In the genomic region with DNA sequence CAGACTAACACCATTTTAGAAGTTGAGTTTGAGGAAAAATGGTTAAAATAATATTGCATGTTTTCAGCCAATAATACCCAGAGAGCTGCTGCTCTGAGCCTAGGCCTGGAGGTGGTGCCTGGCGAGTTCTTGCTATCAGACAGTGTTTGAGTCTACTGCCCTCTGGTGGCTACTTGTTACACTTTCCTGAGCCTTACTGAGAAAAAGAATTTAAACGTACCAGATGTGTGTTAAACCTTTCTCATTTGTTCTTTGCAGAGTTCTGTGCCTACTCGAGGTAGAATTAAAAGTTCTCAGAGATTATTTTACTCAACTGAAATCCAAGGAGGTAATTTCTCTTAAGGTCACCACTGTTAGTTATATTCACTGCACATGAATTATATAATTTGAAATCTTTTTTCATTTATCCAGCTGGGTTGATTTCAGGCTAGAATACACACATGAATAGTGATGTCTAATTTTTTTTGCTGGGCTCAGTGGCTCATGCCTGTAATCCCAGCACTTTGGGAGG, we compare ENCODE assay signal across 8 cellular contexts. TPM values are rescaled to one million over a fixed set of nuclear protein-coding genes. Genes with fewer than 3 reads are reported as not detected.
DNase-seq lines count a peak whose midpoint lies in the region; ATAC-seq and TF ChIP-seq lines count a peak whose summit lies in the region.

No MANE protein-coding gene starts in this region.

- DNase-seq in GM03348 (ENCODE audit: low spot score) (peak; percentile 86), NCI-H1417 (lab: John Stamatoyannopoulos, UW) (peak; percentile 73 to 94 (median 90)), Right ventricle myocardium inferior (ENCODE audit: missing footprints) (peak; percentile 88), posterior vena cava (ENCODE audit: low spot score) (peak; percentile 86), uterus (peak; percentile 55 to 81)
- DNase-seq in activated naive CD4-positive, alpha-beta T cell treated with anti-CD3 and anti-CD28 coated beads, Interleukin-2, amount 50 U/mL, for 16 hours: peak; percentile 74

- no peak overlapping the region for H3K27ac ChIP-seq in uterus

- TF ChIP-seq CTCF in uterus (IDR thresholded peaks at IDR 0.05): peak; percentile 84 to 90 (median 86)

- no peaks in the 10 kb centered on the region for H3K4me1 ChIP-seq in uterus

- H3K4me3 ChIP-seq in uterus: no peak overlapping the region

- intact Hi-C loops in Right ventricle myocardium inferior (cut with DNase I) (loop anchor here (2.0 kb wide), 2 partner anchors 220 to 232 kb away; no protein-coding TSS in a partner anchor), posterior vena cava (cut with DNase I) (loop anchor here in 1 of 2 donors (5.0 to 10.0 kb wide), 2 partner anchors 224 to 261 kb away; no protein-coding TSS in a partner anchor), uterus (cut with DNase I; ENCODE audit: low total_unique reads) (loop anchor here (5.0 kb wide), 1 partner anchor 261 kb away; no protein-coding TSS in a partner anchor)

- TF ChIP-seq POLR2A in uterus (IDR thresholded peaks at IDR 0.05): no peak

- ATAC-seq in HG02678 (IDR thresholded peaks at IDR 0.05; ENCODE audit: unreplicated experiment) (peak; percentile 85), SK-N-SH treated with all-trans-retinoic acid at 6 μM for 48 hours (peak; percentile 98), Right ventricle myocardium inferior (peak; percentile 90)

- H3K27me3 ChIP-seq in uterus: no peaks in the 10 kb centered on the region

- H3K9me3 ChIP-seq in uterus: no peaks in the 10 kb centered on the region

- no peaks in the 10 kb centered on the region for H3K36me3 ChIP-seq in uterus

TF ChIP-seq in SK-N-SH treated with all-trans-retinoic acid at 6 μM for 48 hours, 23 proteins besides CTCF, POLR2A, EP300 and RAD21:
- TF ChIP-seq ZC3H10 (CRISPR knock-in tag; IDR thresholded peaks at IDR 0.05) (no peak), CSDC2 (CRISPR knock-in tag; IDR thresholded peaks at IDR 0.05) (no peak), POU6F1 (CRISPR knock-in tag; IDR thresholded peaks at IDR 0.05; ENCODE audit: borderline replicate concordance, low read depth) (no peak)

RNA-seq across cellular contexts. Expression of gene SHLD1, which starts 38.2 kb away (rescaled TPM):
- total RNA-seq in Right ventricle myocardium inferior (5.3 TPM), posterior vena cava (1 to 10 TPM; 2.7 to 3.3 TPM), uterus (1 to 10 TPM; 1.8 to 9.7 (median 6.3) TPM)
